ENCODE assay signal across 1 cellular context in genomic region chr16:2719328-2720062, GRCh38.
TF ChIP-seq lines count a peak whose summit lies in the region.

No MANE protein-coding gene starts in this region.

TF ChIP-seq in HepG2, 621 proteins besides CTCF, POLR2A, EP300 and RAD21 (continued from another document):
- TF ChIP-seq ZMAT5 (CRISPR knock-in tag; IDR thresholded peaks at IDR 0.05; ENCODE audit: borderline replicate concordance, low read depth) (no peak), PAXIP1 (CRISPR knock-in tag; conservative IDR thresholded peaks at IDR 0.05) (0 out of 2 replicates have a peak, but pooled peaks have one; percentile 16), HOXA9 (CRISPR knock-in tag; IDR thresholded peaks at IDR 0.05; ENCODE audit: borderline replicate concordance) (no peak)
